Comparison of ENCODE assay signal across 11 cellular contexts in genomic region chr14:30623412-30624131, GRCh38. TPM values are rescaled to one million over a fixed set of nuclear protein-coding genes. Genes with fewer than 3 reads are reported as not detected.
DNase-seq lines count a peak whose midpoint lies in the region; ATAC-seq and TF ChIP-seq lines count a peak whose summit lies in the region.
"Had no signal": no experiment of that assay in that cellular context is flagged by ENCODE, and none has a peak within 500 bp of the region (broad histone marks: within the 10 kb centered on the region; RNA-seq: fewer than 3 reads in every experiment).

No MANE protein-coding gene starts in this region.

- peak overlapping the region; percentile 97 for H3K9ac ChIP-seq in HUES6 (ENCODE audit: low read length)
- H3K9ac ChIP-seq in mucosa of stomach (ENCODE audit: low read length) = peak overlapping the region; percentile 98

- DNase-seq in MCF 10A (ENCODE audit: unreplicated experiment) = no peak
- DNase-seq in DMS79 (lab: John Stamatoyannopoulos, UW) = no peak
- no peak for DNase-seq in hepatic stellate cell (ENCODE audit: low spot score)
- no peak for DNase-seq in H7
- DNase-seq: activated gamma-delta T cell treated with Interleukin-2 at 50 U/mL for 16 hours; NCI-H226; stimulated activated naive CD4-positive, alpha-beta T cell had no signal

- no peaks in the 10 kb centered on the region for H3K27me3 ChIP-seq in ACC112 (ENCODE audit: insufficient read depth, low read length)
- H3K27me3 ChIP-seq in HUES6 (ENCODE audit: control insufficient read depth, insufficient read depth, low read length) = no peaks in the 10 kb centered on the region
- H3K27me3 ChIP-seq in mucosa of stomach (ENCODE audit: control insufficient read depth, insufficient read depth, low read length) = no peaks in the 10 kb centered on the region
- no peaks in the 10 kb centered on the region for H3K27me3 ChIP-seq in H7 (ENCODE audit: control insufficient read depth, insufficient read depth, low read length)

- no peak overlapping the region for H2AFZ ChIP-seq in ACC112 (ENCODE audit: low read length, unreplicated experiment)

- CTCF ChIA-PET in MCF 10A (lab: Yijun Ruan, JAX) = interaction anchor here (0.5 to 4.6 kb wide), 2 partner anchors 13 to 837 kb away, joined by 3 to 35 read pairs; no protein-coding TSS in a partner anchor

- H3K4me3 Mint-ChIP-seq in MCF 10A (ENCODE audit: unreplicated experiment) = peak overlapping the region; percentile 98

- H3K27me3 Mint-ChIP-seq in MCF 10A (ENCODE audit: insufficient read depth, unreplicated experiment) = no peaks in the 10 kb centered on the region

- H3K27ac ChIP-seq in ACC112 (ENCODE audit: low read depth, low read length) (no peak overlapping the region), HUES6 (ENCODE audit: low read depth, low read length) (no peak overlapping the region)

- H3K4me1 ChIP-seq in ACC112 (ENCODE audit: control insufficient read depth, insufficient read depth, low read length, unreplicated experiment) = peaks cover 31% of the 10 kb centered on the region
- peaks cover 10% of the 10 kb centered on the region for H3K4me1 ChIP-seq in HUES6 (ENCODE audit: control insufficient read depth, insufficient read depth, low read length)
- H3K4me1 ChIP-seq in mucosa of stomach (ENCODE audit: control insufficient read depth, insufficient read depth, low read length) = peaks cover 4% of the 10 kb centered on the region

- peaks cover 7% of the 10 kb centered on the region for H3K9me3 Mint-ChIP-seq in MCF 10A (ENCODE audit: unreplicated experiment)

- H3K4me1 Mint-ChIP-seq in MCF 10A (ENCODE audit: insufficient read depth, unreplicated experiment) = peaks cover 32% of the 10 kb centered on the region

- ATAC-seq in GM19467 (IDR thresholded peaks at IDR 0.05; ENCODE audit: unreplicated experiment) = no peak

- H3K27ac Mint-ChIP-seq in MCF 10A (ENCODE audit: low read depth, unreplicated experiment) = peak overlapping the region; percentile 99

- TF ChIP-seq CTCF in MCF 10A (IDR thresholded peaks at IDR 0.05; ENCODE audit: unreplicated experiment) = no peak

- H3K36me3 Mint-ChIP-seq in MCF 10A (ENCODE audit: insufficient read depth, unreplicated experiment) = peaks cover 33% of the 10 kb centered on the region

- peak overlapping the region; percentile 87 for H3K4me3 ChIP-seq in ACC112 (ENCODE audit: low read depth, low read length)
- peak overlapping the region; percentile 93 for H3K4me3 ChIP-seq in HUES6 (ENCODE audit: low read depth, low read length)
- H3K4me3 ChIP-seq in mucosa of stomach (ENCODE audit: low read length) = peak overlapping the region; percentile 97
- H3K4me3 ChIP-seq in H7 (ENCODE audit: insufficient read depth, low read depth, low read length) = no peak overlapping the region

- peaks cover 17% of the 10 kb centered on the region; the same call in 1 of the 2 replicates for H3K36me3 ChIP-seq in ACC112 (ENCODE audit: insufficient read depth, low read length)
- peaks cover 6% of the 10 kb centered on the region for H3K36me3 ChIP-seq in HUES6 (ENCODE audit: control insufficient read depth, insufficient read depth, low read length)
- no peaks in the 10 kb centered on the region for H3K36me3 ChIP-seq in mucosa of stomach (ENCODE audit: control insufficient read depth, insufficient read depth, low read length)
- no peaks in the 10 kb centered on the region for H3K36me3 ChIP-seq in H7 (replicated peaks; ENCODE audit: control insufficient read depth, insufficient read depth, low read length)

- peaks cover 63% of the 10 kb centered on the region for H3K79me2 ChIP-seq in ACC112 (ENCODE audit: control insufficient read depth, insufficient read depth, low read length, unreplicated experiment)

- H3K9me3 ChIP-seq in HUES6 (ENCODE audit: control insufficient read depth, insufficient read depth, low read depth, low read length) = no peaks in the 10 kb centered on the region
- no peaks in the 10 kb centered on the region for H3K9me3 ChIP-seq in mucosa of stomach (ENCODE audit: control insufficient read depth, low read length)

- intact Hi-C loops in MCF 10A (cut with micrococcal nuclease) = no loop called here

- BruUV-seq in MCF 10A (replicated peaks; lab: Mats Ljungman, UMichigan) = no TSS peak

- POLR2A ChIA-PET in MCF 10A (lab: Yijun Ruan, JAX) = interaction anchor here (0.6 to 5.4 kb wide), 15 partner anchors 9 to 282 kb away, joined by 3 to 138 read pairs (median 9); partner anchors contain the start of gene G2E3

RNA-seq across cellular contexts. Expression of gene SCFD1, which starts 1.5 kb away (rescaled TPM):
- total RNA-seq in MCF 10A (2022) = 113 and 126 TPM in 2 replicates
- total RNA-seq in H7 (2014; rRNA removed; shearing (Covaris generic)) = 84.5 and 84.7 TPM in 2 replicates
